In genomic region chr11:19199766-19200165, GRCh38 we compare ENCODE assay signal across 22 cellular contexts. TPM values are rescaled to one million over a fixed set of nuclear protein-coding genes. Genes with fewer than 3 reads are reported as not detected.
DNase-seq lines count a peak whose midpoint lies in the region; ATAC-seq, FAIRE-seq and TF ChIP-seq lines count a peak whose summit lies in the region.
"Had no signal": no experiment of that assay in that cellular context is flagged by ENCODE, and none has a peak within 500 bp of the region (broad histone marks: within the 10 kb centered on the region; RNA-seq: fewer than 3 reads in every experiment).

No MANE protein-coding gene starts in this region.

- H4K20me1 ChIP-seq in K562 (replicated peaks; ENCODE audit: control insufficient read depth, insufficient read depth, low read length), result no peaks in the 10 kb centered on the region

- WGBS in K562 (ENCODE audit: insufficient coverage, low coverage, missing lambda C conversion rate), result 4% methylated on average over 3 of the region's 3 CpGs
- 14% methylated on average over 3 of the region's 3 CpGs for WGBS in right lobe of liver (ENCODE audit: insufficient coverage, low coverage, low lambda C conversion rate, missing lambda C conversion rate)

- H3K27me3 ChIP-seq in K562 (ENCODE audit: control insufficient read depth in 2 of 2, insufficient read depth in 2 of 2, low read length in 2 of 2) (peaks cover 12 to 16% of the 10 kb centered on the region in 2 experiments; a peak in 4 of 5 replicates), right lobe of liver (no peaks in the 10 kb centered on the region)
- H3K27me3 ChIP-seq: MG63, ovary, upper lobe of right lung had no signal

- H3K4me2 ChIP-seq in K562 (ENCODE audit: insufficient read depth, low read length), result no peak overlapping the region

- intact Hi-C loops in K562 (cut with micrococcal nuclease), result no loop called here
- intact Hi-C loops in right lobe of liver (cut with DNase I), result no loop called here

- CTCF ChIA-PET in K562 (lab: Yijun Ruan, JAX; ENCODE audit: low intra/inter-chr PET ratio), result no interaction called here

- no TSS peak for BruUV-seq in K562 (replicated peaks; lab: Mats Ljungman, UMichigan)

- no peak for TF ChIP-seq RAD21 in K562 (CRISPR knock-in tag; conservative IDR thresholded peaks at IDR 0.05 in 1 of 2, IDR thresholded peaks at IDR 0.05 in 1 of 2)

- TF ChIP-seq CTCF in K562 (IDR thresholded peaks at IDR 0.05 in 2 of 3, conservative IDR thresholded peaks at IDR 0.05 in 1 of 3; ENCODE audit: insufficient read depth in 2 of 3, low read depth in 1 of 3, low read length in 3 of 3) (no peak), right lobe of liver (IDR thresholded peaks at IDR 0.05) (no peak)

- TF ChIP-seq POLR2A in K562 (conservative IDR thresholded peaks at IDR 0.05) (no peak), right lobe of liver (IDR thresholded peaks at IDR 0.05) (no peak)

- H3K36me3 ChIP-seq in K562 (ENCODE audit: control insufficient read depth, insufficient read depth, low read length) (no peaks in the 10 kb centered on the region), right lobe of liver (no peaks in the 10 kb centered on the region)
- H3K36me3 ChIP-seq: MG63, ovary, upper lobe of right lung had no signal

- no peak for FAIRE-seq in K562 (lab: Jason Lieb, UNC)
- FAIRE-seq: bronchial epithelial cell had no signal

- POLR2A ChIA-PET in K562 (lab: Yijun Ruan, JAX), result interaction anchor here (1.0 to 1.6 kb wide), 3 partner anchors 13 to 19 kb away, joined by 4 read pairs; no protein-coding TSS in a partner anchor

- H3K79me2 ChIP-seq in K562 (ENCODE audit: control insufficient read depth, insufficient read depth, low read length), result no peaks in the 10 kb centered on the region

- H3K4me1 ChIP-seq in K562 (replicated peaks in 1 of 2; ENCODE audit: control insufficient read depth in 2 of 2, insufficient read depth in 2 of 2, low read length in 2 of 2) (no peaks in the 10 kb centered on the region; a peak in 1 of 5 replicates), right lobe of liver (no peaks in the 10 kb centered on the region)

- H3K9me3 ChIP-seq in K562 (replicated peaks; ENCODE audit: control insufficient read depth, insufficient read depth, low read depth, low read length), result no peaks in the 10 kb centered on the region
- H3K9me3 ChIP-seq in right lobe of liver, result no peaks in the 10 kb centered on the region
- H3K9me3 ChIP-seq: MG63, ovary, upper lobe of right lung had no signal

- TF ChIP-seq EP300 in K562 (IDR thresholded peaks at IDR 0.05; ENCODE audit: low read length), result no peak

- no peak overlapping the region for H3K27ac ChIP-seq in K562 (ENCODE audit: extremely low read depth, low read depth, low read length)
- no peak overlapping the region for H3K27ac ChIP-seq in right lobe of liver
- H3K27ac ChIP-seq: ovary, upper lobe of right lung had no signal

- no peak overlapping the region for H3K9ac ChIP-seq in K562 (ENCODE audit: insufficient read depth in 1 of 2, low read depth in 2 of 2, low read length in 2 of 2)

- in situ Hi-C loops in K562 (cut with MboI), result no loop called here

- ATAC-seq in K562 (no peak), right lobe of liver (peak; percentile 20 to 84 (median 49))
- ATAC-seq: activated CD4-positive, alpha-beta T cell treated with anti-CD3 and anti-CD28 coated beads for 36 hours; naive thymus-derived CD4-positive, alpha-beta T cell had no signal

- no peak overlapping the region for H2AFZ ChIP-seq in K562 (ENCODE audit: low read depth, low read length)

- H3K4me3 ChIP-seq in K562 (no peak overlapping the region), right lobe of liver (no peak overlapping the region)
- H3K4me3 ChIP-seq: MG63, ovary, upper lobe of right lung had no signal

- H3K9me1 ChIP-seq in K562 (ENCODE audit: control insufficient read depth, insufficient read depth, low read length), result no peaks in the 10 kb centered on the region

- DNase-seq in HT1080 (ENCODE audit: low read depth) (peak; percentile 18), NCI-H226 (peak; percentile 80), K562 (ENCODE audit: extremely low read depth in 1 of 4, low spot score in 3 of 4) (no peak), right lobe of liver (no peak), NCI-H446 (lab: John Stamatoyannopoulos, UW) (no peak), NOMO-1 treated with dmso at 0.1 percent for 144 hours (lab: John Stamatoyannopoulos, UW; ENCODE audit: unreplicated experiment) (no peak), glomerular visceral epithelial cell (ENCODE audit: extremely low spot score) (no peak)
- DNase-seq in stimulated activated naive CD4-positive, alpha-beta T cell treated with Interleukin-2 at 50 U/mL for 16 hours (lab: John Stamatoyannopoulos, UW), result no peak
- DNase-seq: activated CD4-positive, alpha-beta T cell treated with anti-CD3 and anti-CD28 coated beads for 36 hours; immature natural killer cell; naive thymus-derived CD4-positive, alpha-beta T cell; NCI-H1694; NCI-H524 treated with DMSO at 0.1 percent for 48 hours; ovary; SIG-M5; stimulated activated CD4-positive, alpha-beta T cell treated with anti-CD3 and anti-CD28 coated beads, Interleukin-2, amount 100 ng/mL, for 48 hours; T-helper 9 cell; upper lobe of right lung had no signal

TF ChIP-seq in K562, 482 proteins besides CTCF, POLR2A, EP300 and RAD21 (continues in another document):
- TF ChIP-seq KLF13 (tag; IDR thresholded peaks at IDR 0.05; ENCODE audit: borderline replicate concordance, low read depth) (no peak), E2F8 (IDR thresholded peaks at IDR 0.05; ENCODE audit: low read depth, partially characterized antibody) (no peak)

RNA-seq across cellular contexts. Expression of gene CSRP3, which starts 2.0 kb away (rescaled TPM):
- not detected in 2 replicates for total RNA-seq in HT1080 (2014; rRNA removed; shearing (Covaris generic))
- 0.16 TPM in 1 of 2 replicates, not detected in the other for polyA plus RNA-seq in HT1080 (2015; cell fraction: cytosol; rRNA removed)
- polyA plus RNA-seq in HT1080 (2015; cell fraction: nucleus; rRNA removed), result not detected in 2 replicates
- not detected in 2 replicates for total RNA-seq in K562 (2011; cell fraction: chromatin; rRNA removed; ENCODE audit: low replicate concordance)
- total RNA-seq in K562 (2011; cell fraction: nucleolus; rRNA removed), result not detected in 2 replicates
- not detected in 2 replicates for total RNA-seq in K562 (2011; cell fraction: nucleoplasm; rRNA removed)
- total RNA-seq in K562 (2014; rRNA removed) (not detected in 2 replicates), K562 (2014; rRNA removed; fragmentation: Illumina TruSeq; extraction: Trizol) (not detected in 2 replicates), K562 (2015; rRNA removed; fragmentation: Illumina TruSeq; extraction: Trizol) (0.14 TPM in 1 of 2 replicates, not detected in the other), K562 (2021) (not detected in 2 replicates), right lobe of liver (under 1 TPM in 2 of 6 experiments, not detected in 4; 0.22 to 0.81 TPM)
- polyA plus RNA-seq in K562 (2011; rRNA removed) (not detected in 2 replicates), K562 (2014; fragmentation: Illumina TruSeq; extraction: Trizol) (not detected in 2 replicates), K562 (2014; fragmentation: Nextera tagmentation; extraction: Ambion mirVana) (not detected), K562 (2014; rRNA removed) (not detected in 2 replicates)
- not detected in 2 replicates for polyA plus RNA-seq in K562 (2011; cell fraction: cytosol; rRNA removed)
- polyA plus RNA-seq in K562 (2011; cell fraction: nucleus; rRNA removed), result not detected in 2 replicates
- polyA plus RNA-seq in K562 (2012), result 0.28 TPM in 1 of 2 replicates, not detected in the other
- polyA minus RNA-seq in K562 (2011; rRNA and poly(A)+ RNA removed), result not detected in 2 replicates
- polyA minus RNA-seq in K562 (2011; cell fraction: cytosol; rRNA and poly(A)+ RNA removed), result not detected in 2 replicates
- polyA minus RNA-seq in K562 (2011; cell fraction: nucleus; rRNA and poly(A)+ RNA removed), result not detected in 2 replicates
- total RNA-seq: activated CD4-positive, alpha-beta T cell treated with anti-CD3 and anti-CD28 coated beads for 36 hours; bronchial epithelial cell; Daoy; mammary epithelial cell; naive thymus-derived CD4-positive, alpha-beta T cell; upper lobe of right lung had no signal
- polyA plus RNA-seq: immature natural killer cell; mammary epithelial cell; naive thymus-derived CD4-positive, alpha-beta T cell had no signal

RNA-seq across cellular contexts. Expression of gene E2F8, which starts 41.0 kb away (rescaled TPM):
- total RNA-seq in HT1080 (2014; rRNA removed; shearing (Covaris generic)), result 2.7 and 5.2 TPM in 2 replicates
- polyA plus RNA-seq in HT1080 (2015; cell fraction: cytosol; rRNA removed), result 4.6 and 5.5 TPM in 2 replicates
- polyA plus RNA-seq in HT1080 (2015; cell fraction: nucleus; rRNA removed), result 5.4 and 7.8 TPM in 2 replicates
- total RNA-seq in K562 (2011; cell fraction: chromatin; rRNA removed; ENCODE audit: low replicate concordance), result 34.6 and 59.6 TPM in 2 replicates
- 16.7 and 20.3 TPM in 2 replicates for total RNA-seq in K562 (2011; cell fraction: nucleolus; rRNA removed)
- total RNA-seq in K562 (2011; cell fraction: nucleoplasm; rRNA removed), result 18.7 and 23.2 TPM in 2 replicates
- total RNA-seq in K562 (2014; rRNA removed) (6.9 and 9.3 TPM in 2 replicates), K562 (2014; rRNA removed; fragmentation: Illumina TruSeq; extraction: Trizol) (11.9 and 13.8 TPM in 2 replicates), K562 (2015; rRNA removed; fragmentation: Illumina TruSeq; extraction: Trizol) (14.0 and 15.1 TPM in 2 replicates), K562 (2021) (16.1 and 17.6 TPM in 2 replicates), right lobe of liver (1 to 10 TPM in 1 of 6 experiments, under 1 TPM in 4, not detected in 1; 0.19 to 2.0 (median 0.49) TPM)
- polyA plus RNA-seq in K562 (2011; rRNA removed) (12.1 and 14.5 TPM in 2 replicates), K562 (2014; fragmentation: Illumina TruSeq; extraction: Trizol) (23.0 and 23.6 TPM in 2 replicates), K562 (2014; fragmentation: Nextera tagmentation; extraction: Ambion mirVana) (10 to 100 TPM in 1 of 2 experiments, 1 to 10 TPM in 1; 7.2 to 11.1 TPM), K562 (2014; rRNA removed) (11.1 and 13.1 TPM in 2 replicates)
- 9.8 and 10.3 TPM in 2 replicates for polyA plus RNA-seq in K562 (2011; cell fraction: cytosol; rRNA removed)
- polyA plus RNA-seq in K562 (2011; cell fraction: nucleus; rRNA removed), result 41.0 and 43.5 TPM in 2 replicates
- 9.1 and 9.3 TPM in 2 replicates for polyA plus RNA-seq in K562 (2012)
- polyA minus RNA-seq in K562 (2011; rRNA and poly(A)+ RNA removed), result 15.2 and 18.6 TPM in 2 replicates
- 5.3 and 8.3 TPM in 2 replicates for polyA minus RNA-seq in K562 (2011; cell fraction: cytosol; rRNA and poly(A)+ RNA removed)
- 42.8 and 53.8 TPM in 2 replicates for polyA minus RNA-seq in K562 (2011; cell fraction: nucleus; rRNA and poly(A)+ RNA removed)
- polyA plus RNA-seq: naive thymus-derived CD4-positive, alpha-beta T cell had no signal

Comparison
In these comparisons a context has a peak if more than half of its experiments do, and no peak if none do; other contexts are left out.
1. DNase-seq: peak in HT1080 (single experiment) and NCI-H226 (single experiment); none in K562 (0 of 4), right lobe of liver (0 of 3), stimulated activated naive CD4-positive, alpha-beta T cell treated with Interleukin-2 at 50 U/mL for 16 hours (single experiment), NCI-H446 (0 of 2), NOMO-1 treated with dmso at 0.1 percent for 144 hours (single experiment) and glomerular visceral epithelial cell (single experiment).